Comparison of ENCODE assay signal across 8 cellular contexts in genomic region chr5:138574744-138575193, GRCh38. TPM values are rescaled to one million over a fixed set of nuclear protein-coding genes. Genes with fewer than 3 reads are reported as not detected.
DNase-seq lines count a peak whose midpoint lies in the region; ATAC-seq and TF ChIP-seq lines count a peak whose summit lies in the region.

No MANE protein-coding gene starts in this region.

- H3K4me3 ChIP-seq in GM08714 (ENCODE audit: low read length) (peak overlapping the region; percentile 89), mucosa of rectum (ENCODE audit: low read length in 2 of 2) (peak overlapping the region; percentile 95 to 99)

- ATAC-seq in GM19467 (IDR thresholded peaks at IDR 0.05; ENCODE audit: unreplicated experiment), result no peak
- ATAC-seq in left lobe of liver, result no peak

- H3K27me3 ChIP-seq in mucosa of rectum (ENCODE audit: control insufficient read depth in 2 of 2, insufficient read depth in 2 of 2, low read length in 2 of 2), result no peaks in the 10 kb centered on the region

- H3K9ac ChIP-seq in mucosa of rectum (ENCODE audit: low read depth in 1 of 2, low read length in 2 of 2), result peak overlapping the region; percentile 99 to 100

- peak overlapping the region; percentile 99 for H3K27ac ChIP-seq in KOPT-K1 (ENCODE audit: low read depth, low read length, poor library complexity, severe bottlenecking)
- peak overlapping the region; percentile 99 to 100 for H3K27ac ChIP-seq in mucosa of rectum (ENCODE audit: low read depth in 2 of 2, low read length in 2 of 2)

- H3K36me3 ChIP-seq in KOPT-K1 (ENCODE audit: insufficient read depth, low read length) (peaks cover 41% of the 10 kb centered on the region), mucosa of rectum (ENCODE audit: control insufficient read depth in 2 of 2, insufficient read depth in 2 of 2, low read length in 2 of 2) (peaks cover 27 to 34% of the 10 kb centered on the region in 2 donors)

- peak; percentile 17 for DNase-seq in cerebellar cortex (ENCODE audit: low spot score)
- no peak for DNase-seq in left lobe of liver (ENCODE audit: low spot score)
- DNase-seq in GM13977 (ENCODE audit: low spot score), result no peak
- DNase-seq in NCI-H226, result no peak

- in situ Hi-C loops in GM13977 (cut with MboI; ENCODE audit: low pct_unique_long_range_greater_than_20kb, low sequenced_read_pairs, unreplicated experiment), result no loop called here

- peaks cover 7 to 9% of the 10 kb centered on the region in 2 donors for H3K4me1 ChIP-seq in mucosa of rectum (ENCODE audit: control insufficient read depth in 2 of 2, insufficient read depth in 2 of 2, low read length in 2 of 2)

- no peak for TF ChIP-seq CTCF in GM13977 (IDR thresholded peaks at IDR 0.05; ENCODE audit: extremely low read depth, insufficient read depth, missing control alignments)

- H3K9me3 ChIP-seq in KOPT-K1 (ENCODE audit: insufficient read depth, low read length, poor library complexity, severe bottlenecking) (no peaks in the 10 kb centered on the region), mucosa of rectum (ENCODE audit: control insufficient read depth in 2 of 2, low read length in 2 of 2) (no peaks in the 10 kb centered on the region)

RNA-seq across cellular contexts. Expression of gene HSPA9, which starts 0.4 kb away (rescaled TPM):
- total RNA-seq in left lobe of liver, result 201 TPM

RNA-seq across cellular contexts. Expression of gene ETF1, which starts 31.7 kb away (rescaled TPM):
- 28.1 TPM for total RNA-seq in left lobe of liver
